Comparison of ENCODE assay signal across 17 cellular contexts in genomic region chr3:143672396-143673165, GRCh38.
DNase-seq lines count a peak whose midpoint lies in the region; ATAC-seq, FAIRE-seq and TF ChIP-seq lines count a peak whose summit lies in the region.
"Had no signal": no experiment of that assay in that cellular context is flagged by ENCODE, and none has a peak within 500 bp of the region (broad histone marks: within the 10 kb centered on the region; RNA-seq: fewer than 3 reads in every experiment).

No MANE protein-coding gene starts in this region.

- peak overlapping the region; percentile 33 for H3K4me2 ChIP-seq in neural cell (ENCODE audit: low read length)

- no peak for TF ChIP-seq RAD21 in neural cell (conservative IDR thresholded peaks at IDR 0.05)

- peak; percentile 14 for TF ChIP-seq EP300 in neural cell (conservative IDR thresholded peaks at IDR 0.05; ENCODE audit: poor library complexity, severe bottlenecking)

- DNase-seq in GM12891 (ENCODE audit: insufficient read length, low spot score) (no peak), NAMALWA (ENCODE audit: low spot score) (peak; percentile 54), left colon (no peak)
- DNase-seq: C1 segment of cervical spinal cord; CD8-positive, alpha-beta memory T cell; DMS53; EL; HCEC 1CT; NCI-H1930; NCI-H2171; NCI-H526 had no signal

- no peaks in the 10 kb centered on the region for H3F3A ChIP-seq in neural cell (ENCODE audit: insufficient read depth, low read length, poor library complexity, severe bottlenecking)

- FAIRE-seq in GM12891 (lab: Jason Lieb, UNC) (peak; percentile 16), endometrium (lab: Jason Lieb, UNC) (peak; percentile 8)
- FAIRE-seq: RCC 7860 had no signal

- H3K4me3 ChIP-seq in neural cell (ENCODE audit: low read length), result peak overlapping the region; percentile 28

- peak overlapping the region; percentile 58 for H3K27ac ChIP-seq in neural cell (ENCODE audit: low read length)

- no peaks in the 10 kb centered on the region for H4K20me1 ChIP-seq in neural cell (ENCODE audit: insufficient read depth)

- H2AFZ ChIP-seq in neural cell (ENCODE audit: low read depth, low read length), result no peak overlapping the region

- no peaks in the 10 kb centered on the region for H3K27me3 ChIP-seq in neural cell (ENCODE audit: insufficient read depth, low read depth, low read length)

- H3K79me2 ChIP-seq in neural cell (replicated peaks; ENCODE audit: insufficient read depth, low read length), result no peaks in the 10 kb centered on the region

- peak overlapping the region; percentile 11 for H3K9ac ChIP-seq in neural cell (ENCODE audit: low read length)

- TF ChIP-seq POLR2A in GM12891 (IDR thresholded peaks at IDR 0.05; ENCODE audit: low read depth, low read length), result no peak

- H3K9me3 ChIP-seq in neural cell (ENCODE audit: low read length), result no peaks in the 10 kb centered on the region

- ATAC-seq in GM21390 (IDR thresholded peaks at IDR 0.05; ENCODE audit: unreplicated experiment) (no peak), GM18498 (IDR thresholded peaks at IDR 0.05; ENCODE audit: unreplicated experiment) (no peak), left colon (no peak)
- ATAC-seq: Right ventricle myocardium inferior had no signal

- intact Hi-C loops in left colon (cut with DNase I, micrococcal nuclease), result no loop called here

- no peaks in the 10 kb centered on the region for H3K9me2 ChIP-seq in neural cell (ENCODE audit: insufficient read depth, low read length)

- no peaks in the 10 kb centered on the region for H3K36me3 ChIP-seq in neural cell (ENCODE audit: insufficient read depth, low read length)

- no peak for TF ChIP-seq CTCF in neural cell (IDR thresholded peaks at IDR 0.05; ENCODE audit: poor library complexity, severe bottlenecking)

TF ChIP-seq in GM12891, 5 proteins besides CTCF, POLR2A, EP300 and RAD21:
- no peak for TF ChIP-seq PAX5 (IDR thresholded peaks at IDR 0.05; ENCODE audit: insufficient read depth, low read length, severe bottlenecking)
- TF ChIP-seq POLR2AphosphoS5 (IDR thresholded peaks at IDR 0.05; ENCODE audit: low read depth, low read length), result no peak
- no peak for TF ChIP-seq TAF1 (IDR thresholded peaks at IDR 0.05; ENCODE audit: low read depth, low read length)
- no peak for TF ChIP-seq SPI1 (IDR thresholded peaks at IDR 0.05; ENCODE audit: low read depth, low read length)
- TF ChIP-seq POU2F2 (IDR thresholded peaks at IDR 0.05; ENCODE audit: low read depth, low read length), result no peak

TF ChIP-seq in neural cell, 6 proteins besides CTCF, POLR2A, EP300 and RAD21:
- TF ChIP-seq POLR2AphosphoS5 (IDR thresholded peaks at IDR 0.05) (peak; percentile 23), TAF1 (IDR thresholded peaks at IDR 0.05; ENCODE audit: low read depth) (no peak)
